ENCODE assay signal across 21 cellular contexts in genomic region chr19:56930647-56931592, GRCh38.
"Had no signal": no experiment of that assay in that cellular context is flagged by ENCODE, and none has a peak within 500 bp of the region (broad histone marks: within the 10 kb centered on the region; RNA-seq: fewer than 3 reads in every experiment).

No MANE protein-coding gene starts in this region.

- H3K36me3 ChIP-seq: cardiac muscle cell, gastroesophageal sphincter, neural progenitor cell, uterus had no signal

- H3K27me3 ChIP-seq: body of pancreas, cardiac muscle cell, neural progenitor cell, testis, uterus had no signal

- ATAC-seq: body of pancreas; gastroesophageal sphincter; left ventricle myocardium superior; naive thymus-derived CD8-positive, alpha-beta T cell had no signal

- DNase-seq: activated gamma-delta T cell treated with Interleukin-2 at 50 U/mL for 16 hours; activated T-cell treated with anti-CD3 and anti-CD28 coated beads, Interleukin-2, amount 50 U/mL, for 1 hour; anterior cingulate cortex; body of pancreas; cortex of kidney; endodermal cell; hypothalamus; left ventricle myocardium superior; mammary epithelial cell; naive thymus-derived CD8-positive, alpha-beta T cell; posterior cingulate gyrus; stimulated activated CD4-positive, alpha-beta T cell treated with anti-CD3 and anti-CD28 coated beads, Interleukin-2, amount 100 ng/mL, for 48 hours; stimulated activated CD8-positive, alpha-beta memory T cell treated with anti-CD3 and anti-CD28 coated beads, Interleukin-4, amount 100 ng/mL, for 48 hours; stimulated activated naive CD4-positive, alpha-beta T cell; testis; trophoblast cell; uterus had no signal

- H3K27ac ChIP-seq: body of pancreas, cardiac muscle cell, epithelial cell of prostate, gastroesophageal sphincter, neural progenitor cell, testis had no signal

- H3K4me2 ChIP-seq: neural progenitor cell had no signal

- H3K4me3 ChIP-seq: body of pancreas, cardiac muscle cell, gastroesophageal sphincter, neural progenitor cell, testis, uterus had no signal

- H3K4me1 ChIP-seq: body of pancreas, gastroesophageal sphincter, neural progenitor cell, testis, uterus had no signal

- H3K9me3 ChIP-seq: body of pancreas, gastroesophageal sphincter, testis, uterus had no signal
